14 cellular contexts compared by ENCODE assay signal in the genomic region with DNA sequence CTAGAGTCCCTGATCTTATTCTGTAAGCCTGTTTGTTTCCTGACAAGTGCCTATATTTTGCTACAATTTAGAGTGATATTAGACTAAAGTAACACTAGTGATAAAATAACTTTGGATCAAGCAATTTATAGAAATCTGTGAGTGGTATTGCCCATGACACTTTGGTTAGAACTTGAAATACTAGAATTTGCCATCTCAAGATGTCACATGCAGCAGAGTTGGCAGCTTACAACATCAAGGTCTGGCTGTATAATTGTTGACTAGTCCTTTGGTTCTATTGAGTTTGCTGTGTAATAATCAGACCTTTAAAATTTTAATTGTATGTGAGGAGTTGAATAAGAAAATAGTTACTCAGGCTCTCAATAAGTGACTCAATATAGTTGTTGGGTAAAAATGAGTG.
"Had no signal": no experiment of that assay in that cellular context is flagged by ENCODE, and none has a peak within 500 bp of the region (broad histone marks: within the 10 kb centered on the region; RNA-seq: fewer than 3 reads in every experiment).

No MANE protein-coding gene starts in this region.

- DNase-seq: activated CD4-positive, alpha-beta T cell treated with anti-CD3 and anti-CD28 coated beads, Interleukin-2, amount 50 U/mL, for 48 hours; activated CD8-positive, alpha-beta memory T cell treated with anti-CD3 and anti-CD28 coated beads, Interleukin-2, amount 10 ng/mL, durations not matched to agents 7 days and 5 days; activated naive CD4-positive, alpha-beta T cell treated with anti-CD3 and anti-CD28 coated beads for 36 hours; activated naive CD8-positive, alpha-beta T cell treated with anti-CD3 and anti-CD28 coated beads, Interleukin-2, amount 50 U/mL, for 24 hours; activated T-cell treated with anti-CD3 and anti-CD28 coated beads, Interleukin-2, amount 50 U/mL, for 1 hour; erythroblast; left ventricle myocardium superior; mesendoderm; sigmoid colon; stimulated activated CD4-positive, alpha-beta T cell treated with anti-CD3 and anti-CD28 coated beads, Interleukin-2, amount 100 ng/mL, for 24 hours; WERI-Rb-1 had no signal

- H3K4me3 ChIP-seq: ascending aorta, breast epithelium, sigmoid colon had no signal

- H3K27me3 ChIP-seq: ascending aorta, breast epithelium, sigmoid colon had no signal

- H3K4me1 ChIP-seq: breast epithelium had no signal

- H3K36me3 ChIP-seq: ascending aorta, breast epithelium, sigmoid colon, WERI-Rb-1 had no signal

- ATAC-seq: activated CD8-positive, alpha-beta memory T cell treated with anti-CD3 and anti-CD28 coated beads, Interleukin-2, amount 10 ng/mL, durations not matched to agents 7 days and 5 days; activated naive CD8-positive, alpha-beta T cell treated with anti-CD3 and anti-CD28 coated beads, Interleukin-2, amount 50 U/mL, for 24 hours; left ventricle myocardium superior; natural killer cell treated with Interleukin-12 subunit alpha and Interleukin-12 subunit beta and Interleukin-15 and Interleukin-18, amount 100 ng/mL, for 72 hours had no signal

- H3K9me3 ChIP-seq: ascending aorta, breast epithelium, sigmoid colon had no signal

- H3K27ac ChIP-seq: ascending aorta, breast epithelium, sigmoid colon, WERI-Rb-1 had no signal
